Comparison of ENCODE assay signal across 1 cellular context in the genomic region with DNA sequence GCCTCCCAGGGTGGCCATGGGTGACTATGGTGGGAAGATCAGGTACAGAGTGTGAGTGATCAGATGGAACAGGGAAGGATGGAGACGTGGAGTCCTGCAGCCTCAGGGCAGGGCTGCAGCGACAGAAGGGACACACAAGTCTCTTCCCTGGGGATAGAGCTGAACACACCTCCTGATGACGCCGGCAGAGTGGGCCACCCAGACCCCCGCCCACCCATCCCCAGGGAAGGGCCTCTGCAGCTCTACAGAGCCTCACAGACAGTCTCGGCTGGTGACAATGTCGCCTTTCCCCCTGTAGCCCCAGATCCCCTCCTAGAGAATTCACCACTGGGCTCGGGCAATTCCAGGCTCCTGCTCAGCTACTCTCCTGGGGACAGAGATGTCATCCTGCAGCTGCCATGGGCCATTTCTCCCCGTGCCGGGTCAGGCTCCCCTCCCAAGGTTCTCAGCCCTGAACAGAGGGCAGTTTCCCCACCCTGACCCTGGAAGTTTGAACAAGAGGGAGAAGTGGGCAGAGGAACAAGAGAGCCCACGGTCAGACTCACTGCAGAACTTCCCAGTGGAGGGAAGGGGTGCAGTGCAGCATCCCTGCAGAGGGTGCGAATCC.
TF ChIP-seq lines count a peak whose summit lies in the region.

No MANE protein-coding gene starts in this region.

TF ChIP-seq in WTC11, 78 proteins besides CTCF, POLR2A, EP300 and RAD21 (continued from another document):
- TF ChIP-seq, protein P1, sequence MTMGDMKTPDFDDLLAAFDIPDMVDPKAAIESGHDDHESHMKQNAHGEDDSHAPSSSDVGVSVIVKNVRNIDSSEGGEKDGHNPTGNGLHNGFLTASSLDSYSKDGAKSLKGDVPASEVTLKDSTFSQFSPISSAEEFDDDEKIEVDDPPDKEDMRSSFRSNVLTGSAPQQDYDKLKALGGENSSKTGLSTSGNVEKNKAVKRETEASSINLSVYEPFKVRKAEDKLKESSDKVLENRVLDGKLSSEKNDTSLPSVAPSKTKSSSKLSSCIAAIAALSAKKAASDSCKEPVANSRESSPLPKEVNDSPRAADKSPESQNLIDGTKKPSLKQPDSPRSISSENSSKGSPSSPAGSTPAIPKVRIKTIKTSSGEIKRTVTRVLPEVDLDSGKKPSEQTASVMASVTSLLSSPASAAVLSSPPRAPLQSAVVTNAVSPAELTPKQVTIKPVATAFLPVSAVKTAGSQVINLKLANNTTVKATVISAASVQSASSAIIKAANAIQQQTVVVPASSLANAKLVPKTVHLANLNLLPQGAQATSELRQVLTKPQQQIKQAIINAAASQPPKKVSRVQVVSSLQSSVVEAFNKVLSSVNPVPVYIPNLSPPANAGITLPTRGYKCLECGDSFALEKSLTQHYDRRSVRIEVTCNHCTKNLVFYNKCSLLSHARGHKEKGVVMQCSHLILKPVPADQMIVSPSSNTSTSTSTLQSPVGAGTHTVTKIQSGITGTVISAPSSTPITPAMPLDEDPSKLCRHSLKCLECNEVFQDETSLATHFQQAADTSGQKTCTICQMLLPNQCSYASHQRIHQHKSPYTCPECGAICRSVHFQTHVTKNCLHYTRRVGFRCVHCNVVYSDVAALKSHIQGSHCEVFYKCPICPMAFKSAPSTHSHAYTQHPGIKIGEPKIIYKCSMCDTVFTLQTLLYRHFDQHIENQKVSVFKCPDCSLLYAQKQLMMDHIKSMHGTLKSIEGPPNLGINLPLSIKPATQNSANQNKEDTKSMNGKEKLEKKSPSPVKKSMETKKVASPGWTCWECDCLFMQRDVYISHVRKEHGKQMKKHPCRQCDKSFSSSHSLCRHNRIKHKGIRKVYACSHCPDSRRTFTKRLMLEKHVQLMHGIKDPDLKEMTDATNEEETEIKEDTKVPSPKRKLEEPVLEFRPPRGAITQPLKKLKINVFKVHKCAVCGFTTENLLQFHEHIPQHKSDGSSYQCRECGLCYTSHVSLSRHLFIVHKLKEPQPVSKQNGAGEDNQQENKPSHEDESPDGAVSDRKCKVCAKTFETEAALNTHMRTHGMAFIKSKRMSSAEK (CRISPR knock-in tag; IDR thresholded peaks at IDR 0.05; ENCODE audit: borderline replicate concordance), result no peak
- no peak for TF ChIP-seq RELA (CRISPR knock-in tag; IDR thresholded peaks at IDR 0.05; ENCODE audit: borderline replicate concordance)
